Comparison of ENCODE assay signal across 8 cellular contexts in genomic region chr6:44078795-44079671, GRCh38. TPM values are rescaled to one million over a fixed set of nuclear protein-coding genes. Genes with fewer than 3 reads are reported as not detected.
DNase-seq lines count a peak whose midpoint lies in the region; ATAC-seq, FAIRE-seq and TF ChIP-seq lines count a peak whose summit lies in the region.

No MANE protein-coding gene starts in this region.

- peak overlapping the region; percentile 91 for H3K4me2 ChIP-seq in HepG2 (ENCODE audit: low read depth, low read length)

- no peaks in the 10 kb centered on the region for H3K36me3 Mint-ChIP-seq in T-helper 17 cell (ENCODE audit: low read depth)

- POLR2A ChIA-PET in HepG2 (lab: Yijun Ruan, JAX): interaction anchor here (0.7 to 1.1 kb wide), 6 partner anchors 125 to 471 kb away, joined by 3 to 10 read pairs (median 3); partner anchors contain the start of gene VEGFA

- H3K27ac Mint-ChIP-seq in T-helper 17 cell: peak overlapping the region; percentile 59

- TF ChIP-seq CTCF in breast epithelium (IDR thresholded peaks at IDR 0.05) (peak; percentile 96 to 98 (median 97)), HepG2 (CRISPR knock-in tag; IDR thresholded peaks at IDR 0.05) (peak; percentile 99)

- H3K4me1 ChIP-seq in breast epithelium: peaks cover 0 to 16% of the 10 kb centered on the region in 2 donors
- peaks cover 92% of the 10 kb centered on the region for H3K4me1 ChIP-seq in HepG2 (ENCODE audit: insufficient read depth, low read length)

- no peaks in the 10 kb centered on the region for H3K79me2 ChIP-seq in HepG2 (ENCODE audit: insufficient read depth, low read length)

- TF ChIP-seq EP300 in HepG2 (IDR thresholded peaks at IDR 0.05; ENCODE audit: low read depth in 2 of 2, low read length in 2 of 2): no peak
- no peak for TF ChIP-seq EP300 in HepG2 (CRISPR knock-in tag; IDR thresholded peaks at IDR 0.05; ENCODE audit: borderline replicate concordance)

- CTCF ChIA-PET in HepG2 (lab: Yijun Ruan, JAX; ENCODE audit: low intra/inter-chr PET ratio, low total read pairs): interaction anchor here (0.9 to 2.5 kb wide), 7 partner anchors 127 to 471 kb away, joined by 4 to 21 read pairs (median 16); partner anchors contain the start of gene VEGFA

- H3K4me3 Mint-ChIP-seq in T-helper 17 cell: no peak overlapping the region

- H3K9me3 ChIP-seq in T-helper 17 cell (ENCODE audit: control insufficient read depth, low read length, poor library complexity, severe bottlenecking) (no peaks in the 10 kb centered on the region), breast epithelium (no peaks in the 10 kb centered on the region), HepG2 (ENCODE audit: low read length) (no peaks in the 10 kb centered on the region)

- no peak overlapping the region for H3K9ac ChIP-seq in HepG2 (ENCODE audit: insufficient read depth, low read depth, low read length)

- H2AFZ ChIP-seq in HepG2 (ENCODE audit: low read length): no peak overlapping the region

- no peaks in the 10 kb centered on the region for H3K36me3 ChIP-seq in breast epithelium
- no peaks in the 10 kb centered on the region for H3K36me3 ChIP-seq in HepG2 (replicated peaks in 1 of 2; ENCODE audit: control insufficient read depth in 1 of 2, insufficient read depth in 2 of 2, low read length in 2 of 2)

- DNase-seq in T-helper 17 cell (peak; percentile 40 to 62 (median 51)), breast epithelium (ENCODE audit: low spot score in 2 of 2) (peak in 1 of 2 donors; percentile 80), HepG2 (ENCODE audit: low spot score) (peak; percentile 79)
- DNase-seq in stimulated activated CD8-positive, alpha-beta memory T cell treated with anti-CD3 and anti-CD28 coated beads, Interleukin-15, amount 100 ng/mL, for 1 hour (ENCODE audit: low read depth): peak; percentile 59

- WGBS in HepG2 (ENCODE audit: low lambda C conversion rate): 22% methylated on average over 8 of the region's 8 CpGs

- no peaks in the 10 kb centered on the region for H3K27me3 ChIP-seq in breast epithelium
- no peaks in the 10 kb centered on the region for H3K27me3 ChIP-seq in HepG2 (ENCODE audit: control insufficient read depth in 1 of 2, insufficient read depth in 2 of 2, low read length in 2 of 2)

- no peaks in the 10 kb centered on the region for H4K20me1 ChIP-seq in HepG2 (ENCODE audit: insufficient read depth, low read length)

- no peak overlapping the region for H3K4me3 ChIP-seq in breast epithelium
- H3K4me3 ChIP-seq in HepG2 (replicated peaks in 1 of 3; ENCODE audit: insufficient read depth in 1 of 3, low read depth in 2 of 3, low read length in 3 of 3): peak overlapping the region in 1 of 3 experiments; percentile 3; a peak in 2 of 6 replicates

- no peak for TF ChIP-seq POLR2A in breast epithelium (IDR thresholded peaks at IDR 0.05)
- TF ChIP-seq POLR2A in HepG2 (IDR thresholded peaks at IDR 0.05; ENCODE audit: insufficient read depth in 1 of 2, low read depth in 2 of 2, low read length in 2 of 2): no peak

- BruUV-seq in HepG2 (replicated peaks; lab: Mats Ljungman, UMichigan): no TSS peak

- H3K27ac ChIP-seq in breast epithelium: no peak overlapping the region
- no peak overlapping the region for H3K27ac ChIP-seq in HepG2 (ENCODE audit: extremely low read length, insufficient read depth, low read length)

- peaks cover 13% of the 10 kb centered on the region for H3K27me3 Mint-ChIP-seq in T-helper 17 cell

- peak; percentile 76 for FAIRE-seq in HepG2 (lab: Jason Lieb, UNC)

- in situ Hi-C loops in HepG2 (cut with HindIII; ENCODE audit: extremely low pct_ligation_motif_present, low pct_unique_long_range_greater_than_20kb): loop anchor here (5.0 to 10.0 kb wide), 5 partner anchors 124 to 412 kb away; partner anchors contain the start of gene VEGFA

- intact Hi-C loops in breast epithelium (cut with DNase I; ENCODE audit: low total_unique reads): loop anchor here (10.0 kb wide), 1 partner anchor 84 kb away; no protein-coding TSS in a partner anchor
- intact Hi-C loops in HepG2 (cut with micrococcal nuclease; ENCODE audit: unreplicated experiment): loop anchor here (1.0 to 2.0 kb wide), 4 partner anchors 222 to 471 kb away; no protein-coding TSS in a partner anchor

- TF ChIP-seq RAD21 in HepG2 (CRISPR knock-in tag; IDR thresholded peaks at IDR 0.05): peak; percentile 96

- ATAC-seq in GM21723 (IDR thresholded peaks at IDR 0.05; ENCODE audit: unreplicated experiment): peak; percentile 31
- ATAC-seq in T-helper 17 cell: peak; percentile 73
- peak; percentile 17 for ATAC-seq in HepG2
- ATAC-seq in HG03457 (IDR thresholded peaks at IDR 0.05; ENCODE audit: unreplicated experiment): no peak
- no peak for ATAC-seq in GM18498 (IDR thresholded peaks at IDR 0.05; ENCODE audit: unreplicated experiment)
- no peak for ATAC-seq in GM18502 (IDR thresholded peaks at IDR 0.05; ENCODE audit: poor library complexity, unreplicated experiment)

- H3K4me1 Mint-ChIP-seq in T-helper 17 cell: peaks cover 10% of the 10 kb centered on the region

TF ChIP-seq in HepG2, 621 proteins besides CTCF, POLR2A, EP300 and RAD21 (continues in another document):
- TF ChIP-seq SYNCRIP (IDR thresholded peaks at IDR 0.05; ENCODE audit: insufficient read depth, low read depth, low read length) (no peak), HINFP (CRISPR knock-in tag; IDR thresholded peaks at IDR 0.05; ENCODE audit: low read depth) (0 out of 2 replicates have a peak, but pooled peaks have one; percentile 26), IRX3 (CRISPR knock-in tag; IDR thresholded peaks at IDR 0.05; ENCODE audit: borderline replicate concordance, low read depth) (no peak), DPF2 (CRISPR knock-in tag; IDR thresholded peaks at IDR 0.05; ENCODE audit: borderline replicate concordance, low read depth) (no peak)

RNA-seq across cellular contexts. Expression of gene MRPL14, which starts 48.2 kb away (rescaled TPM):
- total RNA-seq in T-helper 17 cell (10 to 100 TPM; 13.2 to 13.7 TPM), breast epithelium (10 to 100 TPM; 24.6 to 55.7 (median 30.4) TPM), HepG2 (2016; rRNA removed; fragmentation: Illumina TruSeq; extraction: Trizol) (178 and 191 TPM in 2 replicates)
- total RNA-seq in HepG2 (2016; cell fraction: cytosol; rRNA removed; fragmentation: Illumina TruSeq; extraction: Trizol; ENCODE audit: low read depth): 169 and 189 TPM in 2 replicates
- 186 and 208 TPM in 2 replicates for total RNA-seq in HepG2 (2016; cell fraction: insoluble cytoplasmic fraction; rRNA removed; fragmentation: Illumina TruSeq; extraction: Trizol)
- total RNA-seq in HepG2 (2016; cell fraction: membrane; rRNA removed; fragmentation: Illumina TruSeq; extraction: Trizol): 148 and 200 TPM in 2 replicates
- total RNA-seq in HepG2 (2016; cell fraction: nucleus; rRNA removed; fragmentation: Illumina TruSeq; extraction: Trizol): 65.1 and 65.8 TPM in 2 replicates
- 157 and 166 TPM in 2 replicates for polyA plus RNA-seq in HepG2 (2011; rRNA removed)
- 144 and 170 TPM in 2 replicates for polyA plus RNA-seq in HepG2 (2011; cell fraction: cytosol; rRNA removed)
- 42.8 and 46.0 TPM in 2 replicates for polyA plus RNA-seq in HepG2 (2011; cell fraction: nucleus; rRNA removed)
- 135 and 137 TPM in 2 replicates for polyA plus RNA-seq in HepG2 (2012)
- 114 and 150 TPM in 2 replicates for polyA plus RNA-seq in HepG2 (2016; cell fraction: cytosol; fragmentation: Illumina TruSeq; extraction: Trizol; ENCODE audit: low read depth)
- polyA plus RNA-seq in HepG2 (2016; cell fraction: insoluble cytoplasmic fraction; fragmentation: Illumina TruSeq; extraction: Trizol; ENCODE audit: low read depth): 163 and 186 TPM in 2 replicates
- 111 and 143 TPM in 2 replicates for polyA plus RNA-seq in HepG2 (2016; cell fraction: membrane; fragmentation: Illumina TruSeq; extraction: Trizol; ENCODE audit: low read depth)
- 92.9 and 98.5 TPM in 2 replicates for polyA plus RNA-seq in HepG2 (2016; cell fraction: nucleus; fragmentation: Illumina TruSeq; extraction: Trizol; ENCODE audit: insufficient read depth, low read depth)
- 33.2 and 40.9 TPM in 2 replicates for polyA minus RNA-seq in HepG2 (2011; rRNA and poly(A)+ RNA removed; ENCODE audit: low replicate concordance)
- polyA minus RNA-seq in HepG2 (2011; cell fraction: cytosol; rRNA and poly(A)+ RNA removed): 22.7 and 28.4 TPM in 2 replicates
- 20.0 and 21.5 TPM in 2 replicates for polyA minus RNA-seq in HepG2 (2011; cell fraction: nucleus; rRNA and poly(A)+ RNA removed)

RNA-seq across cellular contexts. Expression of gene TMEM63B, which starts 48.3 kb away (rescaled TPM):
- total RNA-seq in T-helper 17 cell: 10 to 100 TPM; 25.6 to 27.1 TPM
- total RNA-seq in breast epithelium: 10 to 100 TPM; 16.7 to 21.8 (median 18.9) TPM
- total RNA-seq in HepG2 (2016; rRNA removed; fragmentation: Illumina TruSeq; extraction: Trizol): 13.9 and 27.4 TPM in 2 replicates
- 5.1 and 5.8 TPM in 2 replicates for total RNA-seq in HepG2 (2016; cell fraction: cytosol; rRNA removed; fragmentation: Illumina TruSeq; extraction: Trizol; ENCODE audit: low read depth)
- total RNA-seq in HepG2 (2016; cell fraction: insoluble cytoplasmic fraction; rRNA removed; fragmentation: Illumina TruSeq; extraction: Trizol): 11.4 and 28.3 TPM in 2 replicates
- total RNA-seq in HepG2 (2016; cell fraction: membrane; rRNA removed; fragmentation: Illumina TruSeq; extraction: Trizol): 14.9 and 15.8 TPM in 2 replicates
- total RNA-seq in HepG2 (2016; cell fraction: nucleus; rRNA removed; fragmentation: Illumina TruSeq; extraction: Trizol): 28.7 and 33.8 TPM in 2 replicates
- 75.8 and 83.8 TPM in 2 replicates for polyA plus RNA-seq in HepG2 (2011; rRNA removed)
- 81.0 and 82.0 TPM in 2 replicates for polyA plus RNA-seq in HepG2 (2011; cell fraction: cytosol; rRNA removed)
- polyA plus RNA-seq in HepG2 (2011; cell fraction: nucleus; rRNA removed): 185 and 224 TPM in 2 replicates
- polyA plus RNA-seq in HepG2 (2012): 37.7 and 41.7 TPM in 2 replicates
- polyA plus RNA-seq in HepG2 (2016; cell fraction: cytosol; fragmentation: Illumina TruSeq; extraction: Trizol; ENCODE audit: low read depth): 5.0 and 5.6 TPM in 2 replicates
- polyA plus RNA-seq in HepG2 (2016; cell fraction: insoluble cytoplasmic fraction; fragmentation: Illumina TruSeq; extraction: Trizol; ENCODE audit: low read depth): 13.6 and 16.8 TPM in 2 replicates
- polyA plus RNA-seq in HepG2 (2016; cell fraction: membrane; fragmentation: Illumina TruSeq; extraction: Trizol; ENCODE audit: low read depth): 10.0 and 10.2 TPM in 2 replicates
- polyA plus RNA-seq in HepG2 (2016; cell fraction: nucleus; fragmentation: Illumina TruSeq; extraction: Trizol; ENCODE audit: insufficient read depth, low read depth): 69.5 and 76.1 TPM in 2 replicates
- 62.2 and 179 TPM in 2 replicates for polyA minus RNA-seq in HepG2 (2011; rRNA and poly(A)+ RNA removed; ENCODE audit: low replicate concordance)
- 36.8 and 42.0 TPM in 2 replicates for polyA minus RNA-seq in HepG2 (2011; cell fraction: cytosol; rRNA and poly(A)+ RNA removed)
- 36.6 and 36.8 TPM in 2 replicates for polyA minus RNA-seq in HepG2 (2011; cell fraction: nucleus; rRNA and poly(A)+ RNA removed)

Comparison
In these comparisons a context has a peak if more than half of its experiments do, and no peak if none do; other contexts are left out.
1. ATAC-seq: peak in GM21723 (single experiment), T-helper 17 cell (single experiment) and HepG2 (single experiment); none in HG03457 (single experiment), GM18498 (single experiment) and GM18502 (single experiment).